26 cellular contexts compared by ENCODE assay signal in the genomic region with DNA sequence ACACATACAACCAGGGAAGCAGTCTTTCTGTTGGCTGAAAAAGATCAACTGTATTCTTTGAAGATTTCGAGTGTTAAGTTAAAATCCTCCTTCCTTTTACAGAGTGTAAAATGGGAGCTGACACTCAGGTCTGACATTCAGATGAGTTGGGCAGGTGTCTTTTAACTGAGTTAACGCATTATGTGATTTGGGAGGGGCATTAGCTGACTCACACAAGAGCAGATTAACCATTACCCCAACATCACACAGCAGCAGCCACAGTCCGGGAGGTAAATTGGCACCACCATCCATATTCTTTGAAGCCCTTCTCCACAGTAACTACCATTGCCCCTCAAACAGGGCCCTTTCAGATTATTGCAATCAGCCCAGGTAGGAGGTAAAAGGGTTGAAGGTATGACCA. TPM values are rescaled to one million over a fixed set of nuclear protein-coding genes. Genes with fewer than 3 reads are reported as not detected.
A peak's percentile ranks its signal among the peaks of the same experiment; 100 is the strongest.
DNase-seq lines count a peak whose midpoint lies in the region; ATAC-seq, FAIRE-seq and TF ChIP-seq lines count a peak whose summit lies in the region.
"Had no signal": no experiment of that assay in that cellular context is flagged by ENCODE, and none has a peak within 500 bp of the region (broad histone marks: within the 10 kb centered on the region; RNA-seq: fewer than 3 reads in every experiment).

No MANE protein-coding gene starts in this region.

- peak overlapping the region; percentile 7 for H3K4me2 ChIP-seq in keratinocyte (ENCODE audit: control insufficient read depth, extremely low read depth, insufficient read depth, low read depth, low read length)

- H3K9me3 Mint-ChIP-seq in Calu3 (ENCODE audit: low read depth, unreplicated experiment), result no peaks in the 10 kb centered on the region
- H3K9me3 Mint-ChIP-seq: activated naive CD4-positive, alpha-beta T cell treated with anti-CD3 and anti-CD28 coated beads for 36 hours; natural killer cell had no signal

- H3K79me2 ChIP-seq in keratinocyte (ENCODE audit: control insufficient read depth, insufficient read depth, low read length), result no peaks in the 10 kb centered on the region

- H3K9ac ChIP-seq in keratinocyte (ENCODE audit: control insufficient read depth, extremely low read depth, insufficient read depth, low read length), result no peak overlapping the region

- no peaks in the 10 kb centered on the region for H4K20me1 ChIP-seq in keratinocyte (ENCODE audit: control insufficient read depth, extremely low read depth, insufficient read depth, low read length)

- H3K27me3 ChIP-seq in Panc1 (ENCODE audit: control insufficient read depth, insufficient read depth, low read length) (no peaks in the 10 kb centered on the region), keratinocyte (ENCODE audit: control insufficient read depth, extremely low read depth, insufficient read depth, low read length) (no peaks in the 10 kb centered on the region), pancreas (no peaks in the 10 kb centered on the region), testis (no peaks in the 10 kb centered on the region)
- H3K27me3 ChIP-seq: Peyer's patch had no signal

- FAIRE-seq in keratinocyte (lab: Jason Lieb, UNC) (no peak), pancreas (lab: Jason Lieb, UNC) (no peak)
- FAIRE-seq: GM18507 had no signal

- H3K4me3 ChIP-seq in Panc1 (ENCODE audit: low read depth in 2 of 2, low read length in 2 of 2), result no peak overlapping the region
- H3K4me3 ChIP-seq in keratinocyte (ENCODE audit: control insufficient read depth in 2 of 3, extremely low read depth in 1 of 3, insufficient read depth in 2 of 3, low read depth in 1 of 3, low read length in 3 of 3), result no peak overlapping the region
- H3K4me3 ChIP-seq in pancreas, result no peak overlapping the region
- no peak overlapping the region for H3K4me3 ChIP-seq in testis
- H3K4me3 ChIP-seq: Peyer's patch, prostate gland, skin epidermis had no signal

- TF ChIP-seq CTCF in Calu3 (IDR thresholded peaks at IDR 0.05; ENCODE audit: unreplicated experiment) (no peak), Panc1 (IDR thresholded peaks at IDR 0.05) (no peak), keratinocyte (optimal IDR thresholded peaks at IDR 0.05 in 1 of 3, IDR thresholded peaks at IDR 0.05 in 1 of 3, conservative IDR thresholded peaks at IDR 0.05 in 1 of 3; ENCODE audit: extremely low read depth in 1 of 3, insufficient read depth in 2 of 3, low read length in 3 of 3) (no peak), pancreas (IDR thresholded peaks at IDR 0.05) (no peak), testis (IDR thresholded peaks at IDR 0.05) (no peak)

- peak overlapping the region; percentile 98 for H3K27ac Mint-ChIP-seq in Calu3 (ENCODE audit: unreplicated experiment)
- H3K27ac Mint-ChIP-seq: activated CD8-positive, alpha-beta T cell treated with anti-CD3 and anti-CD28 coated beads, Interleukin-2, amount 10 ng/mL, durations not matched to agents 7 days and 5 days; activated naive CD4-positive, alpha-beta T cell treated with anti-CD3 and anti-CD28 coated beads for 36 hours; WTC11 had no signal

- peak overlapping the region; percentile 44; the same call in 1 of the 2 replicates for H3K27ac ChIP-seq in Panc1 (ENCODE audit: low read length)
- H3K27ac ChIP-seq in keratinocyte (ENCODE audit: control insufficient read depth, insufficient read depth, low read length), result peak overlapping the region; percentile 39
- peak overlapping the region in 1 of 4 donors; percentile 67 for H3K27ac ChIP-seq in pancreas
- no peak overlapping the region for H3K27ac ChIP-seq in testis
- H3K27ac ChIP-seq: prostate gland had no signal

- in situ Hi-C loops in Panc1 (cut with HindIII; ENCODE audit: low pct_unique_long_range_greater_than_20kb, low sequenced_read_pairs), result no loop called here

- CTCF ChIA-PET in Calu3 (lab: Charles Lee), result interaction anchor here (0.7 to 1.2 kb wide), 4 partner anchors 20 to 121 kb away, joined by 3 to 4 read pairs (median 3); no protein-coding TSS in a partner anchor
- CTCF ChIA-PET in Panc1 (lab: Charles Lee), result no interaction called here

- dilution Hi-C loops in keratinocyte (cut with MboI; ENCODE audit: extremely low pct_ligation_motif_present, low sequenced_read_pairs), result no loop called here

- POLR2A ChIA-PET in Panc1 (lab: Charles Lee), result no interaction called here

- no peak for ATAC-seq in Panc1
- ATAC-seq in pancreas, result peak; percentile 65 to 87 (median 66)
- ATAC-seq in HG02642 (IDR thresholded peaks at IDR 0.05; ENCODE audit: poor library complexity, unreplicated experiment), result no peak
- no peak for ATAC-seq in GM18867 (IDR thresholded peaks at IDR 0.05; ENCODE audit: unreplicated experiment)
- ATAC-seq: activated CD8-positive, alpha-beta T cell treated with anti-CD3 and anti-CD28 coated beads, Interleukin-2, amount 10 ng/mL, durations not matched to agents 7 days and 5 days; activated T-cell treated with anti-CD3 and anti-CD28 coated beads, Interleukin-2, amount 50 U/mL, for 4 hours; natural killer cell; WTC11 had no signal

- no peaks in the 10 kb centered on the region for H3K27me3 Mint-ChIP-seq in Calu3 (ENCODE audit: unreplicated experiment)
- H3K27me3 Mint-ChIP-seq: CD4-positive, CD25-positive, alpha-beta regulatory T cell had no signal

- DNase-seq in Calu3, result peak; percentile 68
- DNase-seq in Panc1 (ENCODE audit: low read depth, low spot score), result no peak
- DNase-seq in keratinocyte (ENCODE audit: low read depth, low spot score), result no peak
- DNase-seq in pancreas, result peak in 1 of 6 donors; percentile 37
- DNase-seq in NCI-H187 (lab: John Stamatoyannopoulos, UW), result no peak
- DNase-seq in testis, result no peak
- DNase-seq: activated CD8-positive, alpha-beta T cell treated with anti-CD3 and anti-CD28 coated beads, Interleukin-2, amount 10 ng/mL, durations not matched to agents 7 days and 5 days; activated naive CD4-positive, alpha-beta T cell treated with anti-CD3 and anti-CD28 coated beads for 36 hours; activated T-cell treated with anti-CD3 and anti-CD28 coated beads, Interleukin-2, amount 50 U/mL, for 4 hours; CD4-positive, CD25-positive, alpha-beta regulatory T cell; cerebellar nuclear complex; effector CD8-positive, alpha-beta T cell; EL; head of caudate nucleus; KG1; natural killer cell; NCI-H1048; NCI-H2107; Peyer's patch; stimulated activated CD4-positive, alpha-beta T cell treated with anti-CD3 and anti-CD28 coated beads, Interleukin-4, amount 100 ng/mL, for 24 hours had no signal

- no peaks in the 10 kb centered on the region for H3K36me3 ChIP-seq in Panc1 (ENCODE audit: control insufficient read depth, insufficient read depth, low read length)
- H3K36me3 ChIP-seq in keratinocyte (ENCODE audit: control insufficient read depth in 2 of 2, extremely low read depth in 1 of 2, insufficient read depth in 2 of 2, low read length in 2 of 2), result no peaks in the 10 kb centered on the region
- no peaks in the 10 kb centered on the region for H3K36me3 ChIP-seq in pancreas
- no peaks in the 10 kb centered on the region for H3K36me3 ChIP-seq in testis (ENCODE audit: low read depth, missing control alignments)
- H3K36me3 ChIP-seq: Peyer's patch, prostate gland had no signal

- TF ChIP-seq POLR2A in testis (IDR thresholded peaks at IDR 0.05), result no peak

- H3K4me1 ChIP-seq in Panc1 (ENCODE audit: control insufficient read depth, insufficient read depth, low read length), result peaks cover 13% of the 10 kb centered on the region
- H3K4me1 ChIP-seq in keratinocyte (ENCODE audit: control insufficient read depth, extremely low read depth, insufficient read depth, low read length), result peaks cover 27% of the 10 kb centered on the region
- H3K4me1 ChIP-seq in pancreas, result peaks cover 0 to 13% (median 5%) of the 10 kb centered on the region in 3 donors
- no peaks in the 10 kb centered on the region for H3K4me1 ChIP-seq in testis
- H3K4me1 ChIP-seq: Peyer's patch, prostate gland had no signal

- intact Hi-C loops in Calu3 (cut with micrococcal nuclease; ENCODE audit: unreplicated experiment), result loop anchor here (5.0 kb wide), 1 partner anchor 85 kb away; no protein-coding TSS in a partner anchor
- intact Hi-C loops in Panc1 (cut with micrococcal nuclease; ENCODE audit: unreplicated experiment), result loop anchor here (2.0 kb wide), 1 partner anchor 21 kb away; no protein-coding TSS in a partner anchor
- intact Hi-C loops in pancreas (cut with DNase I), result no loop called here
- intact Hi-C loops in testis (cut with DNase I; ENCODE audit: low total_unique reads), result no loop called here

- BruUV-seq in Calu3 (replicated peaks; lab: Mats Ljungman, UMichigan) (no TSS peak), Panc1 (replicated peaks; lab: Mats Ljungman, UMichigan) (no TSS peak)

- no peaks in the 10 kb centered on the region for H3K9me3 ChIP-seq in Panc1 (ENCODE audit: control insufficient read depth, insufficient read depth, low read depth, low read length)
- no peaks in the 10 kb centered on the region for H3K9me3 ChIP-seq in keratinocyte (ENCODE audit: control insufficient read depth, low read depth, low read length)
- H3K9me3 ChIP-seq in pancreas, result peaks cover 0 to 4% (median 0%) of the 10 kb centered on the region in 4 donors
- no peaks in the 10 kb centered on the region for H3K9me3 ChIP-seq in testis
- H3K9me3 ChIP-seq: Peyer's patch, prostate gland had no signal

- peak overlapping the region; percentile 70 for H3K4me3 Mint-ChIP-seq in Calu3 (ENCODE audit: low read depth, unreplicated experiment)
- H3K4me3 Mint-ChIP-seq: activated CD8-positive, alpha-beta T cell treated with anti-CD3 and anti-CD28 coated beads, Interleukin-2, amount 10 ng/mL, durations not matched to agents 7 days and 5 days; activated naive CD4-positive, alpha-beta T cell treated with anti-CD3 and anti-CD28 coated beads for 36 hours; activated T-cell treated with anti-CD3 and anti-CD28 coated beads, Interleukin-2, amount 50 U/mL, for 4 hours; CD4-positive, CD25-positive, alpha-beta regulatory T cell; natural killer cell; WTC11 had no signal

- peaks cover 56% of the 10 kb centered on the region for H3K4me1 Mint-ChIP-seq in Calu3 (ENCODE audit: low read depth, unreplicated experiment)
- H3K4me1 Mint-ChIP-seq: WTC11 had no signal

- H3K9me1 ChIP-seq in keratinocyte (ENCODE audit: control insufficient read depth, extremely low read depth, insufficient read depth, low read length), result peaks cover 4% of the 10 kb centered on the region

- 40% methylated on average over 3 of the region's 3 CpGs for WGBS in pancreas, 2 donors
- 83 to 94% methylated on average over 3 of the region's 3 CpGs for WGBS in testis, 2 donors

- H3K36me3 Mint-ChIP-seq in Calu3 (ENCODE audit: insufficient read depth, unreplicated experiment), result peaks cover 23% of the 10 kb centered on the region
- H3K36me3 Mint-ChIP-seq: natural killer cell, WTC11 had no signal

- no peak overlapping the region for H2AFZ ChIP-seq in keratinocyte (ENCODE audit: control insufficient read depth, low read length)

RNA-seq across cellular contexts. Expression of a gene that starts 15.8 kb away (rescaled TPM):
- total RNA-seq in Calu3 (2022) (107 and 130 TPM in 2 replicates), Panc1 (2021; ENCODE audit: unreplicated experiment) (138 TPM), pancreas (10 to 100 TPM; 44.3 to 89.8 (median 54.4) TPM), testis (100 to 1,000 TPM; 117 to 142 TPM)
- 67.5 TPM for polyA plus RNA-seq in Panc1 (2012; ENCODE audit: insufficient read length)
- polyA plus RNA-seq in keratinocyte (46.5 to 56.3 TPM (median 50.9 TPM) in 3 replicates), pancreas (10 to 100 TPM; 15.5 to 26.5 TPM), testis (ENCODE audit: insufficient read depth, low read depth, low replicate concordance) (100 TPM)
- 67.9 TPM for polyA plus RNA-seq in keratinocyte (2011; ENCODE audit: low read depth)
- polyA plus RNA-seq in keratinocyte (2011; cell fraction: cytosol; rRNA removed), result 48.3 and 75.7 TPM in 2 replicates
- 85.0 and 98.9 TPM in 2 replicates for polyA plus RNA-seq in keratinocyte (2011; cell fraction: nucleus; rRNA removed)
- 35.1 and 48.7 TPM in 2 replicates for polyA plus RNA-seq in keratinocyte (2012; ENCODE audit: low replicate concordance)
- polyA minus RNA-seq in keratinocyte, result 50.8 to 79.5 TPM (median 74.4 TPM) in 3 replicates
- polyA minus RNA-seq in keratinocyte (2011; cell fraction: cytosol; rRNA and poly(A)+ RNA removed), result 48.9 TPM
- 52.1 and 101 TPM in 2 replicates for polyA minus RNA-seq in keratinocyte (2011; cell fraction: nucleus; rRNA and poly(A)+ RNA removed)

Comparison
In these comparisons a context has a peak if more than half of its experiments do, and no peak if none do; other contexts are left out.
1. ATAC-seq: peak in pancreas (4 of 4); none in Panc1 (single experiment), HG02642 (single experiment) and GM18867 (single experiment).
2. H3K27ac ChIP-seq: peak in Panc1 (single experiment) and keratinocyte (single experiment); none in testis (0 of 2).
3. intact Hi-C loops: an anchor here in Calu3 (5.0 kb wide) and Panc1 (2.0 kb wide); none called in pancreas and testis.